In the genomic region with DNA sequence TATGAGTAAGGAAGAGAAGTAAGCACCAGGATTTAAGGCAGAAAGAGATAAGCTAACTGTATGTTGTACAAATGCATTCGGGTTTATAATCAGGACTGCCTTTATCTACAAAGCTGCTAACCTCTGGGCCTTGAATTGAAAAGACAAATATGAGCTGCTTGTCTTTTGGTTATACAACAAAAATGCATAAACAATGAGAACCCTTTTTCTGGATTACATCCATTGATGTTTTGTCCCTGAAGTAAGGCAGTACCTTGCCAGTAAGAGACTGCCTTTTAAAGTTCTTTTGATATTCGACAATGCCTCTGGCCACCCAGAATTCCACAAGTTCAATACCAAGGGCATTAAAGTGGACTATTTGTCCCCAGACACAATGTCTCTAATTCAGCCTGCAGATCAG, we compare ENCODE assay signal across 7 cellular contexts.
"Had no signal": no experiment of that assay in that cellular context is flagged by ENCODE, and none has a peak within 500 bp of the region (broad histone marks: within the 10 kb centered on the region; RNA-seq: fewer than 3 reads in every experiment).

No MANE protein-coding gene starts in this region.

- H3K9ac ChIP-seq: KMS-11 had no signal

- DNase-seq: IMR-90, KBM-7, KG1 had no signal

- ATAC-seq: K562 had no signal

- H3K4me2 ChIP-seq: KMS-11 had no signal

- FAIRE-seq: HTR-8/SVneo, K562 had no signal

- H3K4me3 ChIP-seq: K562 had no signal

- H3K27ac ChIP-seq: HL-60, KMS-11 had no signal
